1 cellular context compared by ENCODE assay signal in the genomic region with DNA sequence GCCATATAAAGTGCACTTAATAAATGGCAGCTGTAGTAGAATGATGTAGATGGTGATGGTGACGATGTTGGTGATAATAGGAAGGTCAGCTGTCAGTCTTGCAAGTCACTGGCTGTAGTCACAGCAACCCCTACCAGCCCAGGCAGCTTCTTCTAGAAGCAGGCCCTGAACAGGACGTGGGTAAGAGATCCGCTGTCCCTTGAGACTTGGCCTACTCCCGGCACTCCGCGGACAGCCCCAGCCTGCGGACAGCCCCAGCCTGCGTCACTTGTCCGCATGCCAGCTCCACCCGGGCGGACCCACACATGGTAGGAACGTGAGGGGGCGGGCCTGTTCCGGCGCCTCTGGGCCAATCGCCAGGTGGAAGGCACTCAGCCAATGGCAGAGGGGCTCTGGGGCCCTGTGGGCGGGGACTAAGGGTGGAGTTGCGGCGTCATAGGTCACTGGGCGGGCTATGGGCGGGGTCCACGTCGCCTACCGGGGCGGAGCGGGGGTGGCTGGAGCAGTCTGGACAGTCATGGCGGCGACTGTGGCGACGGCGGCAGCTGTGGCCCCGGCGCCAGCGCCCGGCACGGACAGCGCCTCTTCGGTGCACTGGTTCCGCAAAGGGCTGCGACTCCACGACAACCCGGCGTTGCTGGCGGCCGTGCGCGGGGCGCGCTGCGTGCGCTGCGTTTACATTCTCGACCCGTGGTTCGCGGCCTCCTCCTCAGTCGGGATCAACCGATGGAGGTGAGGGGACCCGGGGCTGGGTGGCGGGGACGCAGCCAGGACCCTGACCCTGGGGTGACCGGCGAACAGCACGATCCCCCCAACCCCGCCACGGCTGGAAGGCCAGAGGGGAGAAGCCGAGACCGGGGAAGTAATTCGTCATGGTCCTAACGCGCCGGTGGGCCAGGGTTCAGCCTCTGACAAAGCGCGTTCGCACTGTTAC.
TF ChIP-seq lines count a peak whose summit lies in the region.

A gene (plus strand): TSS at position 502 of the 934 bp plus-strand sequence. CDS start 16 bp downstream, at position 518.

TF ChIP-seq in K562, 482 proteins besides CTCF, POLR2A, EP300 and RAD21 (continued from another document and continues in another):
- TF ChIP-seq, protein P1, sequence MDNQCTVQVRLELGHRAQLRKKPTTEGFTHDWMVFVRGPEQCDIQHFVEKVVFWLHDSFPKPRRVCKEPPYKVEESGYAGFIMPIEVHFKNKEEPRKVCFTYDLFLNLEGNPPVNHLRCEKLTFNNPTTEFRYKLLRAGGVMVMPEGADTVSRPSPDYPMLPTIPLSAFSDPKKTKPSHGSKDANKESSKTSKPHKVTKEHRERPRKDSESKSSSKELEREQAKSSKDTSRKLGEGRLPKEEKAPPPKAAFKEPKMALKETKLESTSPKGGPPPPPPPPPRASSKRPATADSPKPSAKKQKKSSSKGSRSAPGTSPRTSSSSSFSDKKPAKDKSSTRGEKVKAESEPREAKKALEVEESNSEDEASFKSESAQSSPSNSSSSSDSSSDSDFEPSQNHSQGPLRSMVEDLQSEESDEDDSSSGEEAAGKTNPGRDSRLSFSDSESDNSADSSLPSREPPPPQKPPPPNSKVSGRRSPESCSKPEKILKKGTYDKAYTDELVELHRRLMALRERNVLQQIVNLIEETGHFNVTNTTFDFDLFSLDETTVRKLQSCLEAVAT (IDR thresholded peaks at IDR 0.05), result no peak
- TF ChIP-seq FOXM1 (IDR thresholded peaks at IDR 0.05; ENCODE audit: low read depth) (no peak), FOXM1 (CRISPR knock-in tag; IDR thresholded peaks at IDR 0.05; ENCODE audit: low read depth) (peak; percentile 75; the same call in 1 of the 2 replicates), RBM25 (IDR thresholded peaks at IDR 0.05; ENCODE audit: low read depth, low read length, severe bottlenecking) (no peak), PHTF2 (CRISPR knock-in tag; IDR thresholded peaks at IDR 0.05) (no peak), TBL1XR1 (IDR thresholded peaks at IDR 0.05; ENCODE audit: low read length in 2 of 2) (0 out of 4 replicates have a peak, but pooled peaks of 1 of the 2 experiments have one; percentile 47), MTA3 (IDR thresholded peaks at IDR 0.05; ENCODE audit: borderline replicate concordance) (0 out of 2 replicates have a peak, but pooled peaks have one; percentile 46), ZEB2 (IDR thresholded peaks at IDR 0.05) (no peak), ETV6 (IDR thresholded peaks at IDR 0.05; ENCODE audit: borderline replicate concordance in 1 of 2, low read depth in 2 of 2, low read length in 1 of 2) (no peak), ETV6 (CRISPR knock-in tag; IDR thresholded peaks at IDR 0.05; ENCODE audit: borderline replicate concordance) (peak; percentile 83; the same call in 1 of the 2 replicates), CXXC5 (CRISPR knock-in tag; IDR thresholded peaks at IDR 0.05) (peak; percentile 70), ZNF644 (tag; IDR thresholded peaks at IDR 0.05; ENCODE audit: low read depth) (no peak), KLF13 (tag; IDR thresholded peaks at IDR 0.05; ENCODE audit: borderline replicate concordance, low read depth) (no peak), SRSF3 (IDR thresholded peaks at IDR 0.05; ENCODE audit: insufficient read depth, low read length) (no peak), NR3C1 (CRISPR knock-in tag; IDR thresholded peaks at IDR 0.05) (peak; percentile 22), ZNF77 (CRISPR knock-in tag; IDR thresholded peaks at IDR 0.05) (no peak), DACH1 (IDR thresholded peaks at IDR 0.05; ENCODE audit: partially characterized antibody) (peak; percentile 28), RCOR1 (IDR thresholded peaks at IDR 0.05; ENCODE audit: borderline replicate concordance in 1 of 2, low read depth in 2 of 2, low read length in 2 of 2) (no peak), SP2 (IDR thresholded peaks at IDR 0.05; ENCODE audit: extremely low read depth, low read depth, low read length, poor library complexity, severe bottlenecking) (peak; percentile 36), SMAD1 (IDR thresholded peaks at IDR 0.05; ENCODE audit: low read depth, low read length, partially characterized antibody) (no peak), TCF3 (CRISPR knock-in tag; IDR thresholded peaks at IDR 0.05) (0 out of 2 replicates have a peak, but pooled peaks have one; percentile 5), PML (IDR thresholded peaks at IDR 0.05; ENCODE audit: low read length) (peak; percentile 71; the same call in 1 of the 2 replicates), HEY1 (CRISPR knock-in tag; IDR thresholded peaks at IDR 0.05; ENCODE audit: borderline replicate concordance) (no peak), RAD51 (IDR thresholded peaks at IDR 0.05; ENCODE audit: borderline replicate concordance, low read depth) (no peak), ZNF507 (tag; conservative IDR thresholded peaks at IDR 0.05) (no peak), ZFPM2 (CRISPR knock-in tag; IDR thresholded peaks at IDR 0.05) (no peak), ZNF311 (CRISPR knock-in tag; IDR thresholded peaks at IDR 0.05) (no peak), GABPB1 (CRISPR knock-in tag; IDR thresholded peaks at IDR 0.05) (peak; percentile 83), HDAC1 (IDR thresholded peaks at IDR 0.05) (peak in 1 of 2 experiments; percentile 77; a peak in 2 of 4 replicates), EWSR1 (IDR thresholded peaks at IDR 0.05; ENCODE audit: borderline replicate concordance, low read depth, partially characterized antibody) (no peak), HMG20B (CRISPR knock-in tag; IDR thresholded peaks at IDR 0.05) (peak; percentile 27; the same call in 1 of the 2 replicates), PTBP1 (IDR thresholded peaks at IDR 0.05; ENCODE audit: low read depth, low read length) (no peak), TCF7 (IDR thresholded peaks at IDR 0.05; ENCODE audit: borderline replicate concordance) (no peak), TCF7L2 (IDR thresholded peaks at IDR 0.05; ENCODE audit: low read depth, low read length) (no peak), CHD4 (IDR thresholded peaks at IDR 0.05; ENCODE audit: insufficient read depth, insufficient replicate concordance, low read depth, low read length, poor library complexity, severe bottlenecking) (no peak), CBX3 (IDR thresholded peaks at IDR 0.05; ENCODE audit: borderline replicate concordance in 1 of 2, low read length in 2 of 2) (no peak; a peak in 1 of 3 replicates), FOXJ3 (CRISPR knock-in tag; IDR thresholded peaks at IDR 0.05) (no peak), ZNF436 (CRISPR knock-in tag; IDR thresholded peaks at IDR 0.05) (no peak), NCOA2 (IDR thresholded peaks at IDR 0.05; ENCODE audit: partially characterized antibody in 2 of 2) (no peak), NR1H2 (CRISPR knock-in tag; IDR thresholded peaks at IDR 0.05) (0 out of 2 replicates have a peak, but pooled peaks have one; percentile 91), EGR1 (conservative IDR thresholded peaks at IDR 0.05) (peak; percentile 87), ZNF75A (CRISPR knock-in tag; IDR thresholded peaks at IDR 0.05) (no peak), NEUROD1 (IDR thresholded peaks at IDR 0.05; ENCODE audit: borderline replicate concordance, low read depth, low read length, partially characterized antibody) (peak; percentile 18), ELF4 (CRISPR knock-in tag; IDR thresholded peaks at IDR 0.05) (no peak)
- TF ChIP-seq, protein P2, sequence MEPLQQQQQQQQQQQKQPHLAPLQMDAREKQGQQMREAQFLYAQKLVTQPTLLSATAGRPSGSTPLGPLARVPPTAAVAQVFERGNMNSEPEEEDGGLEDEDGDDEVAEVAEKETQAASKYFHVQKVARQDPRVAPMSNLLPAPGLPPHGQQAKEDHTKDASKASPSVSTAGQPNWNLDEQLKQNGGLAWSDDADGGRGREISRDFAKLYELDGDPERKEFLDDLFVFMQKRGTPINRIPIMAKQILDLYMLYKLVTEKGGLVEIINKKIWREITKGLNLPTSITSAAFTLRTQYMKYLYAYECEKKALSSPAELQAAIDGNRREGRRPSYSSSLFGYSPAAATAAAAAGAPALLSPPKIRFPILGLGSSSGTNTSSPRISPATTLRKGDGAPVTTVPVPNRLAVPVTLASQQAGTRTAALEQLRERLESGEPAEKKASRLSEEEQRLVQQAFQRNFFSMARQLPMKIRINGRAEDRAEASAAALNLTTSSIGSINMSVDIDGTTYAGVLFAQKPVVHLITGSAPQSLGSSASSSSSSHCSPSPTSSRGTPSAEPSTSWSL (CRISPR knock-in tag; IDR thresholded peaks at IDR 0.05; ENCODE audit: borderline replicate concordance), result 0 out of 2 replicates have a peak, but pooled peaks have one; percentile 53
- TF ChIP-seq, protein P3, sequence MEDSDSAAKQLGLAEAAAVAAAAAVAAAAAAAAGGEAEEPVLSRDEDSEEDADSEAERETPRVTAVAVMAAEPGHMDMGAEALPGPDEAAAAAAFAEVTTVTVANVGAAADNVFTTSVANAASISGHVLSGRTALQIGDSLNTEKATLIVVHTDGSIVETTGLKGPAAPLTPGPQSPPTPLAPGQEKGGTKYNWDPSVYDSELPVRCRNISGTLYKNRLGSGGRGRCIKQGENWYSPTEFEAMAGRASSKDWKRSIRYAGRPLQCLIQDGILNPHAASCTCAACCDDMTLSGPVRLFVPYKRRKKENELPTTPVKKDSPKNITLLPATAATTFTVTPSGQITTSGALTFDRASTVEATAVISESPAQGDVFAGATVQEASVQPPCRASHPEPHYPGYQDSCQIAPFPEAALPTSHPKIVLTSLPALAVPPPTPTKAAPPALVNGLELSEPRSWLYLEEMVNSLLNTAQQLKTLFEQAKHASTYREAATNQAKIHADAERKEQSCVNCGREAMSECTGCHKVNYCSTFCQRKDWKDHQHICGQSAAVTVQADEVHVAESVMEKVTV (CRISPR knock-in tag; IDR thresholded peaks at IDR 0.05), result no peak; the same call in 1 of the 2 replicates
- TF ChIP-seq, protein P4, sequence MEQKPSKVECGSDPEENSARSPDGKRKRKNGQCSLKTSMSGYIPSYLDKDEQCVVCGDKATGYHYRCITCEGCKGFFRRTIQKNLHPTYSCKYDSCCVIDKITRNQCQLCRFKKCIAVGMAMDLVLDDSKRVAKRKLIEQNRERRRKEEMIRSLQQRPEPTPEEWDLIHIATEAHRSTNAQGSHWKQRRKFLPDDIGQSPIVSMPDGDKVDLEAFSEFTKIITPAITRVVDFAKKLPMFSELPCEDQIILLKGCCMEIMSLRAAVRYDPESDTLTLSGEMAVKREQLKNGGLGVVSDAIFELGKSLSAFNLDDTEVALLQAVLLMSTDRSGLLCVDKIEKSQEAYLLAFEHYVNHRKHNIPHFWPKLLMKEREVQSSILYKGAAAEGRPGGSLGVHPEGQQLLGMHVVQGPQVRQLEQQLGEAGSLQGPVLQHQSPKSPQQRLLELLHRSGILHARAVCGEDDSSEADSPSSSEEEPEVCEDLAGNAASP (IDR thresholded peaks at IDR 0.05), result no peak
- TF ChIP-seq, protein P5, sequence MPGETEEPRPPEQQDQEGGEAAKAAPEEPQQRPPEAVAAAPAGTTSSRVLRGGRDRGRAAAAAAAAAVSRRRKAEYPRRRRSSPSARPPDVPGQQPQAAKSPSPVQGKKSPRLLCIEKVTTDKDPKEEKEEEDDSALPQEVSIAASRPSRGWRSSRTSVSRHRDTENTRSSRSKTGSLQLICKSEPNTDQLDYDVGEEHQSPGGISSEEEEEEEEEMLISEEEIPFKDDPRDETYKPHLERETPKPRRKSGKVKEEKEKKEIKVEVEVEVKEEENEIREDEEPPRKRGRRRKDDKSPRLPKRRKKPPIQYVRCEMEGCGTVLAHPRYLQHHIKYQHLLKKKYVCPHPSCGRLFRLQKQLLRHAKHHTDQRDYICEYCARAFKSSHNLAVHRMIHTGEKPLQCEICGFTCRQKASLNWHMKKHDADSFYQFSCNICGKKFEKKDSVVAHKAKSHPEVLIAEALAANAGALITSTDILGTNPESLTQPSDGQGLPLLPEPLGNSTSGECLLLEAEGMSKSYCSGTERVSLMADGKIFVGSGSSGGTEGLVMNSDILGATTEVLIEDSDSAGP (CRISPR knock-in tag; IDR thresholded peaks at IDR 0.05), result no peak
- TF ChIP-seq, protein P6, sequence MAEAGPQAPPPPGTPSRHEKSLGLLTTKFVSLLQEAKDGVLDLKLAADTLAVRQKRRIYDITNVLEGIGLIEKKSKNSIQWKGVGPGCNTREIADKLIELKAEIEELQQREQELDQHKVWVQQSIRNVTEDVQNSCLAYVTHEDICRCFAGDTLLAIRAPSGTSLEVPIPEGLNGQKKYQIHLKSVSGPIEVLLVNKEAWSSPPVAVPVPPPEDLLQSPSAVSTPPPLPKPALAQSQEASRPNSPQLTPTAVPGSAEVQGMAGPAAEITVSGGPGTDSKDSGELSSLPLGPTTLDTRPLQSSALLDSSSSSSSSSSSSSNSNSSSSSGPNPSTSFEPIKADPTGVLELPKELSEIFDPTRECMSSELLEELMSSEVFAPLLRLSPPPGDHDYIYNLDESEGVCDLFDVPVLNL (CRISPR knock-in tag; IDR thresholded peaks at IDR 0.05; ENCODE audit: low read depth), result peak; percentile 74
- TF ChIP-seq, protein P7, sequence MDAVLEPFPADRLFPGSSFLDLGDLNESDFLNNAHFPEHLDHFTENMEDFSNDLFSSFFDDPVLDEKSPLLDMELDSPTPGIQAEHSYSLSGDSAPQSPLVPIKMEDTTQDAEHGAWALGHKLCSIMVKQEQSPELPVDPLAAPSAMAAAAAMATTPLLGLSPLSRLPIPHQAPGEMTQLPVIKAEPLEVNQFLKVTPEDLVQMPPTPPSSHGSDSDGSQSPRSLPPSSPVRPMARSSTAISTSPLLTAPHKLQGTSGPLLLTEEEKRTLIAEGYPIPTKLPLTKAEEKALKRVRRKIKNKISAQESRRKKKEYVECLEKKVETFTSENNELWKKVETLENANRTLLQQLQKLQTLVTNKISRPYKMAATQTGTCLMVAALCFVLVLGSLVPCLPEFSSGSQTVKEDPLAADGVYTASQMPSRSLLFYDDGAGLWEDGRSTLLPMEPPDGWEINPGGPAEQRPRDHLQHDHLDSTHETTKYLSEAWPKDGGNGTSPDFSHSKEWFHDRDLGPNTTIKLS (IDR thresholded peaks at IDR 0.05; ENCODE audit: borderline replicate concordance, low read depth), result peak; percentile 21; the same call in 1 of the 2 replicates
- TF ChIP-seq, protein P8, sequence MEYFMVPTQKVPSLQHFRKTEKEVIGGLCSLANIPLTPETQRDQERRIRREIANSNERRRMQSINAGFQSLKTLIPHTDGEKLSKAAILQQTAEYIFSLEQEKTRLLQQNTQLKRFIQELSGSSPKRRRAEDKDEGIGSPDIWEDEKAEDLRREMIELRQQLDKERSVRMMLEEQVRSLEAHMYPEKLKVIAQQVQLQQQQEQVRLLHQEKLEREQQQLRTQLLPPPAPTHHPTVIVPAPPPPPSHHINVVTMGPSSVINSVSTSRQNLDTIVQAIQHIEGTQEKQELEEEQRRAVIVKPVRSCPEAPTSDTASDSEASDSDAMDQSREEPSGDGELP (CRISPR knock-in tag; IDR thresholded peaks at IDR 0.05; ENCODE audit: borderline replicate concordance), result peak; percentile 98
